27 cellular contexts compared by ENCODE assay signal in the genomic region with DNA sequence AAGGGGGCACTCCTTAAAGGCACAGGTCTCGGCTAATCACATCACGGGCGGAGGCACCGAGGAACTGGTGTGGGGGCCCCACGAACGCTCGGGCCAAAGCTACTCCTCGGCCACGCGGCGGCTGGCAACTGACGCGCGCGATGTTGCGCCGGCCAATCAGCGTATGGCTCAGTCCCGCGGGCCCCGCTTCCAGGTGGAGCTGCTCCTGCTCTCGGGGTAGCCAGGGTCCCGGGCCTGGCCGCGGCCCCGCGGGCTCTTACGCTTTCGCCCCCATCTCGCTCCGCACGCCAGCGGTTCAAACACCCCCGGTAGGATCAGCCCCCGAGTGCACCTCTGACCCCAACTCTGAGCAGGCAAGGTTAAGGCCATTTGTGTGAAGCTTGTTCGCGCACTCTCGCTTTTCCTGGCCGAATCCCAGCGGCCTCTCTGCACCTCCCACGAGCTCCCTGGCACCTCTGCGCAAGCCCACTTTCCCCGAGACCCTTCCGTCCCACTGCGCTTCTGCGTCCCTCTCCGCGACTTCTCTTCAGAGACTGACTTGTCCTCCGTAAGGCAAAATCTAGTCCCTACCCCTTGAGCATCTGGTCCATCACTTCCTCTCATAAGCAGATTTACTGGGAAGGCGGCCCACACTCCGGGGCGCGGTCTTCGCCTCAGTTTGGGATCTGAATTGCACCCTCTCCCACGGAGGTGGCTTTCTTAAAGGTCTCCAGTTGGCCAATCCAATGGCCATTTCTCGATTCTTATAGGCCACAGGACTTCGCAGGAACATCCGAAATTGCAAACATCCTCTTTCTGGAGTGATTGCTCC.
DNase-seq lines count a peak whose midpoint lies in the region; ATAC-seq, FAIRE-seq and TF ChIP-seq lines count a peak whose summit lies in the region.
"Had no signal": no experiment of that assay in that cellular context is flagged by ENCODE, and none has a peak within 500 bp of the region (broad histone marks: within the 10 kb centered on the region; RNA-seq: fewer than 3 reads in every experiment).

No MANE protein-coding gene starts in this region.

- no peak for FAIRE-seq in H1 (lab: Jason Lieb, UNC)

- peak overlapping the region; percentile 43; the same call in 1 of the 2 replicates for H2BK12ac ChIP-seq in H1 (ENCODE audit: low read depth, low read length)

- H2BK5ac ChIP-seq in IMR-90 (ENCODE audit: low read depth, low read length, poor library complexity, severe bottlenecking): no peak overlapping the region
- no peak overlapping the region for H2BK5ac ChIP-seq in H1 (ENCODE audit: low read depth, low read length)

- no peaks in the 10 kb centered on the region for H3K79me1 ChIP-seq in IMR-90 (ENCODE audit: low read depth in 1 of 2, low read length in 2 of 2)
- no peaks in the 10 kb centered on the region for H3K79me1 ChIP-seq in H1 (ENCODE audit: low read depth, low read length)

- H3K27ac ChIP-seq in IMR-90 (ENCODE audit: insufficient read depth, low read length): no peak overlapping the region
- H3K27ac ChIP-seq in H1 (ENCODE audit: low read depth, low read length): no peak overlapping the region
- no peak overlapping the region for H3K27ac ChIP-seq in esophagus muscularis mucosa (replicated peaks in 1 of 4)
- H3K27ac ChIP-seq: epithelial cell of prostate, KMS-11, left lung, neutrophil, RWPE1, tibial artery had no signal

- H3K27me3 ChIP-seq in IMR-90 (ENCODE audit: control insufficient read depth, insufficient read depth, low read length) (peaks cover 6% of the 10 kb centered on the region), H1 (replicated peaks in 1 of 4; ENCODE audit: control insufficient read depth in 3 of 4, extremely low read depth in 1 of 4, insufficient read depth in 3 of 4, low read length in 3 of 4) (peaks cover 2 to 27% (median 14%) of the 10 kb centered on the region in 4 experiments; a peak in 6 of 7 replicates), esophagus muscularis mucosa (peaks cover 0 to 34% (median 3%) of the 10 kb centered on the region in 4 donors)

- intact Hi-C loops in IMR-90 (cut with micrococcal nuclease) (no loop called here), esophagus muscularis mucosa (cut with DNase I) (no loop called here)

- no peak for TF ChIP-seq EP300 in H1 (IDR thresholded peaks at IDR 0.05; ENCODE audit: borderline replicate concordance in 1 of 2, low read depth in 2 of 2, low read length in 2 of 2)
- no peak for TF ChIP-seq EP300 in esophagus muscularis mucosa (IDR thresholded peaks at IDR 0.05)

- H3K14ac ChIP-seq in IMR-90 (replicated peaks; ENCODE audit: low read depth, low read length): no peak overlapping the region
- no peak overlapping the region for H3K14ac ChIP-seq in H1 (ENCODE audit: insufficient read length)

- H3K4me1 ChIP-seq in IMR-90 (ENCODE audit: control insufficient read depth, insufficient read depth, low read length) (no peaks in the 10 kb centered on the region), H1 (replicated peaks in 1 of 4; ENCODE audit: control insufficient read depth in 3 of 4, insufficient read depth in 4 of 4, low read length in 3 of 4) (no peaks in the 10 kb centered on the region), esophagus muscularis mucosa (peaks cover 0 to 9% (median 8%) of the 10 kb centered on the region in 4 donors)
- H3K4me1 ChIP-seq: left lung had no signal

- H4K91ac ChIP-seq in IMR-90 (ENCODE audit: insufficient read depth, low read depth, low read length) (no peak overlapping the region), H1 (replicated peaks; ENCODE audit: insufficient read length, low read length) (no peak overlapping the region)

- H2BK120ac ChIP-seq in IMR-90 (ENCODE audit: low read depth, low read length) (no peak overlapping the region), H1 (replicated peaks; ENCODE audit: low read depth, low read length) (no peak overlapping the region)

- H4K5ac ChIP-seq in IMR-90 (ENCODE audit: low read depth, low read length) (no peak overlapping the region), H1 (ENCODE audit: insufficient read length, low read depth, low read length) (no peak overlapping the region)

- peak overlapping the region; percentile 45; the same call in 1 of the 2 replicates for H3K4me2 ChIP-seq in IMR-90 (ENCODE audit: low read depth, low read length)
- peak overlapping the region; percentile 81 to 85 for H3K4me2 ChIP-seq in H1 (ENCODE audit: insufficient read depth in 1 of 2, low read depth in 2 of 2, low read length in 2 of 2)
- H3K4me2 ChIP-seq: KMS-11 had no signal

- H3K9ac ChIP-seq in IMR-90 (ENCODE audit: low read depth, low read length): no peak overlapping the region
- H3K9ac ChIP-seq in H1 (replicated peaks in 1 of 4; ENCODE audit: extremely low read depth in 1 of 4, low read depth in 3 of 4, low read length in 3 of 4): no peak overlapping the region; a peak in 2 of 7 replicates
- H3K9ac ChIP-seq: KMS-11 had no signal

- CTCF ChIA-PET in IMR-90 (lab: Yijun Ruan, JAX): interaction anchor here (1.1 kb wide), 1 partner anchor 85 kb away, joined by 3 read pairs; no protein-coding TSS in a partner anchor
- CTCF ChIA-PET in H1 (lab: Charles Lee; ENCODE audit: partially characterized antibody): interaction anchor here (0.6 to 2.2 kb wide), 10 partner anchors 9 to 809 kb away, joined by 3 to 7 read pairs (median 4); no protein-coding TSS in a partner anchor

- POLR2A ChIA-PET in IMR-90 (lab: Charles Lee; ENCODE audit: unreplicated experiment): no interaction called here
- POLR2A ChIA-PET in H1 (lab: Charles Lee; ENCODE audit: partially characterized antibody): no interaction called here

- ATAC-seq in IMR-90 (ENCODE audit: low read depth): no peak
- ATAC-seq: left lung; stimulated activated naive CD8-positive, alpha-beta T cell treated with anti-CD3 and anti-CD28 coated beads, Interleukin-15, Interleukin-2, amounts not matched to agents 100 U/mL and 50 U/mL, for 24 hours had no signal

- TF ChIP-seq RAD21 in IMR-90 (IDR thresholded peaks at IDR 0.05; ENCODE audit: low read length): no peak
- no peak for TF ChIP-seq RAD21 in H1 (IDR thresholded peaks at IDR 0.05 in 1 of 2, conservative IDR thresholded peaks at IDR 0.05 in 1 of 2; ENCODE audit: low read depth in 2 of 2, low read length in 2 of 2)

- no peaks in the 10 kb centered on the region for H3K9me1 ChIP-seq in IMR-90 (ENCODE audit: insufficient read depth, low read length)

- no peak overlapping the region for H3K56ac ChIP-seq in IMR-90 (ENCODE audit: extremely low read depth, insufficient read depth, low read length)
- no peak overlapping the region for H3K56ac ChIP-seq in H1 (replicated peaks; ENCODE audit: insufficient read length, low read depth, low read length)

- H4K8ac ChIP-seq in IMR-90 (ENCODE audit: low read depth in 2 of 2, low read length in 2 of 2) (no peak overlapping the region), H1 (ENCODE audit: extremely low read depth, insufficient read depth, low read length) (peak overlapping the region; percentile 7)

- H3K36me3 ChIP-seq in IMR-90 (ENCODE audit: control insufficient read depth, insufficient read depth, low read length) (no peaks in the 10 kb centered on the region), H1 (ENCODE audit: control insufficient read depth in 2 of 4, insufficient read depth in 4 of 4, low read length in 3 of 4) (no peaks in the 10 kb centered on the region), esophagus muscularis mucosa (no peaks in the 10 kb centered on the region)
- H3K36me3 ChIP-seq: left lung, neutrophil, tibial artery had no signal

- in situ Hi-C loops in IMR-90 (cut with MboI; ENCODE audit: low sequenced_read_pairs): no loop called here

- peak overlapping the region; percentile 58 for H2AFZ ChIP-seq in IMR-90 (replicated peaks; ENCODE audit: low read length, poor library complexity)
- H2AFZ ChIP-seq in H1 (ENCODE audit: low read length): peak overlapping the region; percentile 93

- H3K4ac ChIP-seq in IMR-90 (ENCODE audit: low read depth, low read length): no peak overlapping the region
- H3K4ac ChIP-seq in H1 (replicated peaks; ENCODE audit: insufficient read length, low read depth, low read length): no peak overlapping the region

- H3K9me3 ChIP-seq in IMR-90 (ENCODE audit: control insufficient read depth, insufficient read depth, low read length) (no peaks in the 10 kb centered on the region), H1 (ENCODE audit: insufficient read depth in 2 of 2, low read depth in 1 of 2, low read length in 1 of 2) (0 out of 4 replicates have a peak, but pooled peaks cover 0 to 5% of the 10 kb centered on the region in 2 experiments), esophagus muscularis mucosa (peaks cover 0 to 7% (median 0%) of the 10 kb centered on the region in 4 donors)
- H3K9me3 ChIP-seq: neutrophil, tibial artery had no signal

- 14% methylated on average over 46 of the region's 58 CpGs; no CpG with 5 or more reads in 1 of the 2 experiments for WGBS in IMR-90 (ENCODE audit: extremely low coverage in 2 of 2, insufficient read length in 1 of 2), 2 experiments
- whole genome bisulfite sequencing in H1 (ENCODE audit: extremely low coverage in 1 of 2, insufficient coverage in 1 of 2, insufficient read length in 1 of 2, insufficient replicate concordance in 2 of 2, low coverage in 1 of 2, low lambda C conversion rate in 2 of 2, missing lambda C conversion rate in 1 of 2), 2 experiments: 47% methylated on average over 54 of the region's 58 CpGs; no CpG with 5 or more reads in 1 of the 2 experiments
- 30% methylated on average over 31 of the region's 58 CpGs for WGBS in esophagus muscularis mucosa

- H2AK9ac ChIP-seq in IMR-90 (replicated peaks; ENCODE audit: low read depth, low read length, poor library complexity): no peak overlapping the region

- TF ChIP-seq CTCF in IMR-90 (conservative IDR thresholded peaks at IDR 0.05; ENCODE audit: low read depth, low read length): no peak
- TF ChIP-seq CTCF in H1 (IDR thresholded peaks at IDR 0.05; ENCODE audit: control extremely low read depth in 1 of 3, insufficient read depth in 1 of 3, low read depth in 1 of 3, low read length in 3 of 3): no peak
- no peak for TF ChIP-seq CTCF in retinal pigment epithelial cell (conservative IDR thresholded peaks at IDR 0.05; ENCODE audit: low read depth, low read length)
- no peak for TF ChIP-seq CTCF in esophagus muscularis mucosa (IDR thresholded peaks at IDR 0.05)

- no peak overlapping the region for H3K4me3 ChIP-seq in IMR-90 (ENCODE audit: insufficient read depth, low read depth, low read length)
- peak overlapping the region; percentile 41 to 61 (median 54) for H3K4me3 ChIP-seq in H1 (ENCODE audit: extremely low read depth in 1 of 4, insufficient read depth in 2 of 4, low read depth in 3 of 4, low read length in 4 of 4)
- H3K4me3 ChIP-seq in retinal pigment epithelial cell (ENCODE audit: low read length): peak overlapping the region; percentile 10
- peak overlapping the region in 2 of 4 donors; percentile 12 to 18 for H3K4me3 ChIP-seq in esophagus muscularis mucosa
- H3K4me3 ChIP-seq: left lung, tibial artery had no signal

- no TSS peak for BruUV-seq in IMR-90 (replicated peaks; lab: Mats Ljungman, UMichigan)

- H2AK5ac ChIP-seq in IMR-90 (ENCODE audit: low read depth, low read length) (no peak overlapping the region), H1 (ENCODE audit: low read depth, low read length) (no peak overlapping the region)

- no peak for TF ChIP-seq POLR2A in IMR-90 (IDR thresholded peaks at IDR 0.05; ENCODE audit: low read depth, low read length)
- TF ChIP-seq POLR2A in H1 (IDR thresholded peaks at IDR 0.05; ENCODE audit: control extremely low read depth in 1 of 2, low read depth in 2 of 2, low read length in 2 of 2): no peak
- TF ChIP-seq POLR2A in esophagus muscularis mucosa (IDR thresholded peaks at IDR 0.05; ENCODE audit: low read depth): no peak

- H2BK20ac ChIP-seq in IMR-90 (ENCODE audit: low read depth, low read length) (no peak overlapping the region), H1 (ENCODE audit: low read length) (no peak overlapping the region)

- H3K79me2 ChIP-seq in H1 (ENCODE audit: control insufficient read depth in 1 of 2, insufficient read depth in 2 of 2, low read length in 2 of 2): no peaks in the 10 kb centered on the region

- no peak for DNase-seq in IMR-90
- no peak for DNase-seq in H1 (ENCODE audit: low read depth in 1 of 2, low spot score in 2 of 2)
- peak; percentile 49 for DNase-seq in iPS-NIHi11 (ENCODE audit: low spot score)
- no peak for DNase-seq in retinal pigment epithelial cell (ENCODE audit: low read depth)
- no peak for DNase-seq in RPMI8226
- DNase-seq in SIG-M5 treated with dmso at 0.1 percent for 504 hours (lab: John Stamatoyannopoulos, UW; ENCODE audit: unreplicated experiment): no peak
- no peak for DNase-seq in esophagus muscularis mucosa (ENCODE audit: extremely low spot score)
- no peak for DNase-seq in mucosa of gallbladder (ENCODE audit: low spot score)
- DNase-seq: activated CD4-positive, alpha-beta memory T cell treated with anti-CD3 and anti-CD28 coated beads, Interleukin-2, amount 10 ng/mL, durations not matched to agents 7 days and 5 days; activated gamma-delta T cell; caudate nucleus; CD4-positive, alpha-beta memory T cell; foreskin fibroblast; GF-D8; MV-4-11; NCI-H1694; NCI-H526 treated with DMSO at 0.1 percent for 48 hours; stimulated activated CD4-positive, alpha-beta T cell treated with anti-CD3 and anti-CD28 coated beads, Interleukin-12 subunit alpha, Interleukin-12 subunit beta, amount 100 ng/mL, for 4 hours; stimulated activated CD4-positive, alpha-beta T cell treated with anti-CD3 and anti-CD28 coated beads, Interleukin-4, amount 100 ng/mL, for 4 hours; stimulated activated naive CD8-positive, alpha-beta T cell treated with anti-CD3 and anti-CD28 coated beads, Interleukin-15, Interleukin-2, amounts not matched to agents 100 U/mL and 50 U/mL, for 24 hours; T1000; tibial artery had no signal

- H2BK15ac ChIP-seq in IMR-90 (ENCODE audit: low read depth, low read length) (no peak overlapping the region), H1 (ENCODE audit: low read length) (no peak overlapping the region)

- H3K18ac ChIP-seq in IMR-90 (ENCODE audit: low read depth, low read length): no peak overlapping the region
- no peak overlapping the region; the same call in 1 of the 2 replicates for H3K18ac ChIP-seq in H1 (ENCODE audit: extremely low read depth, low read length)

- no peaks in the 10 kb centered on the region for H4K20me1 ChIP-seq in IMR-90 (ENCODE audit: insufficient read depth, low read length)
- no peaks in the 10 kb centered on the region for H4K20me1 ChIP-seq in H1 (replicated peaks in 1 of 2; ENCODE audit: control insufficient read depth in 1 of 2, insufficient read depth in 2 of 2, low read length in 2 of 2)

- H3K23me2 ChIP-seq in H1 (ENCODE audit: low read depth, low read length): peaks cover 3% of the 10 kb centered on the region; the same call in 1 of the 2 replicates

- H3K23ac ChIP-seq in IMR-90 (ENCODE audit: low read depth, low read length) (no peak overlapping the region), H1 (ENCODE audit: insufficient read length) (no peak overlapping the region)

- dilution Hi-C loops in IMR-90 (cut with HindIII; ENCODE audit: low sequenced_read_pairs, unreplicated experiment): no loop called here
